ENCODE assay signal across 10 cellular contexts in the genomic region with DNA sequence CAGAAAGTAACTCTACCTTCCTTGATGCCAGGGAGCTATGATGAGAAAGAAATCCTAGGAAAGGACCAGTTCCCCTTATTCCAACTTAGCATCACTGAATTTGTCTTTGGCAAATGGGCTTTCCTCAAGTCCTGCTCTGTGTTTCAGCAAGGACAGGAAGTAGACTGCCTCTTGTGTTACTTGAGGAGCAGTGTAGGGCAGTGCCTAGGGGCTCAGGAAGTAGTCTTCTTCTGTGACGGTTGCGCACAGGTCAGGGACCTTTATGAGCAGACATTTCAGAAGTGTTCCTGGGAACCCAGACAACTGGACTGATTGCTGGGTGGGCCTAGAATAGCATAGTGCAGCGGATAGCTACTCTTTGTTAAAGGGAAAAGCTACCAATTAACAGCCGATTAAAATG. TPM values are rescaled to one million over a fixed set of nuclear protein-coding genes. Genes with fewer than 3 reads are reported as not detected.
DNase-seq lines count a peak whose midpoint lies in the region; ATAC-seq and TF ChIP-seq lines count a peak whose summit lies in the region.
"Had no signal": no experiment of that assay in that cellular context is flagged by ENCODE, and none has a peak within 500 bp of the region (broad histone marks: within the 10 kb centered on the region; RNA-seq: fewer than 3 reads in every experiment).

No MANE protein-coding gene starts in this region.

- no peaks in the 10 kb centered on the region for H3K9me3 ChIP-seq in CD8-positive, alpha-beta T cell (ENCODE audit: low read length)
- no peaks in the 10 kb centered on the region for H3K9me3 ChIP-seq in osteoblast (ENCODE audit: low read depth, low read length)

- H3K27ac ChIP-seq in CD8-positive, alpha-beta T cell (ENCODE audit: low read depth, low read length), result no peak overlapping the region
- no peak overlapping the region for H3K27ac ChIP-seq in osteoblast (ENCODE audit: low read depth, low read length)

- no peak for TF ChIP-seq CTCF in CD8-positive, alpha-beta T cell (IDR thresholded peaks at IDR 0.05)
- peak; percentile 8 for TF ChIP-seq CTCF in osteoblast (IDR thresholded peaks at IDR 0.05; ENCODE audit: extremely low read depth, low read depth, low read length)

- intact Hi-C loops in CD8-positive, alpha-beta T cell (cut with DNase I, micrococcal nuclease), result loop anchor here in 1 of 2 experiments (2.0 kb wide), 1 partner anchor 43 kb away; no protein-coding TSS in a partner anchor

- peaks cover 17% of the 10 kb centered on the region for H4K20me1 ChIP-seq in osteoblast (ENCODE audit: insufficient read depth, low read length)

- no peak overlapping the region for H3K4me3 Mint-ChIP-seq in CD8-positive, alpha-beta T cell
- peak overlapping the region in 1 of 2 donors; percentile 87 for H3K4me3 Mint-ChIP-seq in effector memory CD8-positive, alpha-beta T cell
- peak overlapping the region in 1 of 2 donors; percentile 39 for H3K4me3 Mint-ChIP-seq in activated T-cell treated with anti-CD3 and anti-CD28 coated beads, Interleukin-2, amount 50 U/mL, for 72 hours

- H3K79me2 ChIP-seq in osteoblast (ENCODE audit: insufficient read depth, low read length), result peaks cover 70% of the 10 kb centered on the region

- H3K27me3 ChIP-seq in CD8-positive, alpha-beta T cell (ENCODE audit: insufficient read depth, low read length), result no peaks in the 10 kb centered on the region
- H3K27me3 ChIP-seq in osteoblast (ENCODE audit: insufficient read depth, low read length), result no peaks in the 10 kb centered on the region

- peaks cover 12% of the 10 kb centered on the region for H3K4me1 Mint-ChIP-seq in CD8-positive, alpha-beta T cell (ENCODE audit: low read depth)
- peaks cover 14 to 16% of the 10 kb centered on the region in 2 donors for H3K4me1 Mint-ChIP-seq in effector memory CD8-positive, alpha-beta T cell (ENCODE audit: low read depth in 2 of 2)
- H3K4me1 Mint-ChIP-seq in activated T-cell treated with anti-CD3 and anti-CD28 coated beads, Interleukin-2, amount 50 U/mL, for 72 hours (ENCODE audit: low read depth), result peaks cover 7% of the 10 kb centered on the region

- H3K36me3 Mint-ChIP-seq in CD8-positive, alpha-beta T cell, result no peaks in the 10 kb centered on the region
- no peaks in the 10 kb centered on the region for H3K36me3 Mint-ChIP-seq in effector memory CD8-positive, alpha-beta T cell (ENCODE audit: insufficient read depth)
- H3K36me3 Mint-ChIP-seq in activated T-cell treated with anti-CD3 and anti-CD28 coated beads, Interleukin-2, amount 50 U/mL, for 72 hours (ENCODE audit: insufficient read depth in 2 of 2), result no peaks in the 10 kb centered on the region
- H3K36me3 Mint-ChIP-seq: naive thymus-derived CD8-positive, alpha-beta T cell had no signal

- POLR2A ChIA-PET in CD8-positive, alpha-beta T cell (lab: Charles Lee), result interaction anchor here (1.6 kb wide), 1 partner anchor 29 kb away, joined by 7 read pairs; no protein-coding TSS in a partner anchor

- H3K4me2 ChIP-seq in osteoblast (ENCODE audit: insufficient read depth, low read length), result peak overlapping the region; percentile 1

- H3K27me3 Mint-ChIP-seq in CD8-positive, alpha-beta T cell (ENCODE audit: low read depth), result peaks cover 27% of the 10 kb centered on the region
- no peaks in the 10 kb centered on the region for H3K27me3 Mint-ChIP-seq in effector memory CD8-positive, alpha-beta T cell
- peaks cover 34% of the 10 kb centered on the region for H3K27me3 Mint-ChIP-seq in activated T-cell treated with anti-CD3 and anti-CD28 coated beads, Interleukin-2, amount 50 U/mL, for 72 hours (ENCODE audit: low read depth)

- peak overlapping the region; percentile 1 for H3K27ac Mint-ChIP-seq in CD8-positive, alpha-beta T cell
- peak overlapping the region; percentile 68 to 78 for H3K27ac Mint-ChIP-seq in effector memory CD8-positive, alpha-beta T cell
- H3K27ac Mint-ChIP-seq in activated T-cell treated with anti-CD3 and anti-CD28 coated beads, Interleukin-2, amount 50 U/mL, for 72 hours, result no peak overlapping the region

- H2AFZ ChIP-seq in osteoblast (ENCODE audit: low read length), result no peak overlapping the region

- DNase-seq in CD8-positive, alpha-beta T cell, result no peak
- DNase-seq in NCI-H69 (lab: John Stamatoyannopoulos, UW) (peak; percentile 12), osteoblast (ENCODE audit: insufficient read length, low spot score, missing footprints) (no peak), GM19238 (ENCODE audit: insufficient read length, low spot score) (no peak), inferior parietal cortex (ENCODE audit: extremely low spot score) (no peak), GF-D8 (lab: John Stamatoyannopoulos, UW) (no peak)
- peak in 1 of 3 experiments; percentile 8 for DNase-seq in effector memory CD8-positive, alpha-beta T cell
- DNase-seq in activated T-cell treated with anti-CD3 and anti-CD28 coated beads, Interleukin-2, amount 50 U/mL, for 72 hours, result no peak
- DNase-seq: Kasumi-1; naive thymus-derived CD8-positive, alpha-beta T cell had no signal

- H3K36me3 ChIP-seq in CD8-positive, alpha-beta T cell (ENCODE audit: insufficient read depth, low read length), result no peaks in the 10 kb centered on the region
- H3K36me3 ChIP-seq in osteoblast (ENCODE audit: insufficient read depth, low read length), result peaks cover 3% of the 10 kb centered on the region

- ATAC-seq in CD8-positive, alpha-beta T cell, result no peak
- ATAC-seq in effector memory CD8-positive, alpha-beta T cell (replicated peaks), result peak; percentile 38
- no peak for ATAC-seq in activated T-cell treated with anti-CD3 and anti-CD28 coated beads, Interleukin-2, amount 50 U/mL, for 72 hours (replicated peaks in 1 of 2)

- CTCF ChIA-PET in CD8-positive, alpha-beta T cell (lab: Charles Lee), result interaction anchor here (1.1 to 1.6 kb wide), 3 partner anchors 13 to 44 kb away, joined by 4 read pairs; no protein-coding TSS in a partner anchor

- no peaks in the 10 kb centered on the region for H3K9me3 Mint-ChIP-seq in CD8-positive, alpha-beta T cell
- no peaks in the 10 kb centered on the region for H3K9me3 Mint-ChIP-seq in effector memory CD8-positive, alpha-beta T cell
- H3K9me3 Mint-ChIP-seq in activated T-cell treated with anti-CD3 and anti-CD28 coated beads, Interleukin-2, amount 50 U/mL, for 72 hours, result no peaks in the 10 kb centered on the region
- H3K9me3 Mint-ChIP-seq: naive thymus-derived CD8-positive, alpha-beta T cell had no signal

- H3K4me1 ChIP-seq in CD8-positive, alpha-beta T cell (ENCODE audit: insufficient read depth, low read length), result peaks cover 8% of the 10 kb centered on the region
- peaks cover 55% of the 10 kb centered on the region for H3K4me1 ChIP-seq in osteoblast (ENCODE audit: insufficient read depth, low read length)

- H3K4me3 ChIP-seq in CD8-positive, alpha-beta T cell (ENCODE audit: low read depth, low read length), result no peak overlapping the region
- no peak overlapping the region for H3K4me3 ChIP-seq in osteoblast (ENCODE audit: insufficient read depth, low read length)

RNA-seq across cellular contexts. Expression of a gene that starts 2.7 kb away (rescaled TPM):
- 1 to 10 TPM; 7.5 to 7.8 TPM for total RNA-seq in CD8-positive, alpha-beta T cell
- total RNA-seq in osteoblast, result 368 and 433 TPM in 2 replicates
- 10 to 100 TPM; 13.9 to 22.3 TPM for total RNA-seq in activated T-cell treated with anti-CD3 and anti-CD28 coated beads, Interleukin-2, amount 50 U/mL, for 72 hours

RNA-seq across cellular contexts. Expression of a gene that starts 59.6 kb away (rescaled TPM):
- total RNA-seq in CD8-positive, alpha-beta T cell, result under 1 TPM in 1 of 2 experiments, not detected in 1; 0.54 TPM
- total RNA-seq in osteoblast, result 4.1 and 5.1 TPM in 2 replicates
- 10 to 100 TPM; 58.2 to 68.2 TPM for total RNA-seq in activated T-cell treated with anti-CD3 and anti-CD28 coated beads, Interleukin-2, amount 50 U/mL, for 72 hours
- total RNA-seq: naive thymus-derived CD8-positive, alpha-beta T cell had no signal

Comparison
In these comparisons a context has a peak if more than half of its experiments do, and no peak if none do; other contexts are left out.
1. RNA of a gene that starts 2.7 kb away (total RNA-seq): 368 to 433 TPM in osteoblast; 13.9 to 22.3 TPM in activated T-cell treated with anti-CD3 and anti-CD28 coated beads, Interleukin-2, amount 50 U/mL, for 72 hours and 7.5 to 7.8 TPM in CD8-positive, alpha-beta T cell; every median in the first group is over 10 times any median in the second.